Comparison of ENCODE assay signal across 17 cellular contexts in genomic region chr7:108137993-108138392, GRCh38. TPM values are rescaled to one million over a fixed set of nuclear protein-coding genes. Genes with fewer than 3 reads are reported as not detected.
A peak's percentile ranks its signal among the peaks of the same experiment; 100 is the strongest.
DNase-seq lines count a peak whose midpoint lies in the region; ATAC-seq, FAIRE-seq and TF ChIP-seq lines count a peak whose summit lies in the region.
"Had no signal": no experiment of that assay in that cellular context is flagged by ENCODE, and none has a peak within 500 bp of the region (broad histone marks: within the 10 kb centered on the region; RNA-seq: fewer than 3 reads in every experiment).

No MANE protein-coding gene starts in this region.

- no peak overlapping the region for H3K4ac ChIP-seq in neuronal stem cell (ENCODE audit: low read length)

- H3K4me1 Mint-ChIP-seq in activated CD8-positive, alpha-beta T cell treated with anti-CD3 and anti-CD28 coated beads for 36 hours (ENCODE audit: low read depth), result peaks cover 30% of the 10 kb centered on the region
- H3K4me1 Mint-ChIP-seq in activated CD8-positive, alpha-beta T cell treated with anti-CD3 and anti-CD28 coated beads, Interleukin-2, amount 10 ng/mL, durations not matched to agents 7 days and 5 days (ENCODE audit: low read depth), result peaks cover 34% of the 10 kb centered on the region
- peaks cover 18% of the 10 kb centered on the region for H3K4me1 Mint-ChIP-seq in astrocyte (ENCODE audit: low read depth, unreplicated experiment)

- CTCF ChIA-PET in activated CD8-positive, alpha-beta T cell treated with anti-CD3 and anti-CD28 coated beads for 36 hours (lab: Charles Lee), result interaction anchor here (0.9 to 4.1 kb wide), 5 partner anchors 8 to 358 kb away, joined by 3 to 37 read pairs (median 4); no protein-coding TSS in a partner anchor
- CTCF ChIA-PET in activated CD8-positive, alpha-beta T cell treated with anti-CD3 and anti-CD28 coated beads, Interleukin-2, amount 10 ng/mL, durations not matched to agents 7 days and 5 days (lab: Charles Lee), result interaction anchor here (1.0 to 1.2 kb wide), 2 partner anchors 8 to 24 kb away, joined by 3 to 7 read pairs; no protein-coding TSS in a partner anchor

- H3K27ac Mint-ChIP-seq in activated CD8-positive, alpha-beta T cell treated with anti-CD3 and anti-CD28 coated beads for 36 hours, result peak overlapping the region; percentile 3
- H3K27ac Mint-ChIP-seq in activated CD8-positive, alpha-beta T cell treated with anti-CD3 and anti-CD28 coated beads, Interleukin-2, amount 10 ng/mL, durations not matched to agents 7 days and 5 days, result no peak overlapping the region
- H3K27ac Mint-ChIP-seq in astrocyte (ENCODE audit: unreplicated experiment), result no peak overlapping the region
- H3K27ac Mint-ChIP-seq: H9 had no signal

- H3K4me1 ChIP-seq in astrocyte (ENCODE audit: insufficient read depth, low read length) (peaks cover 6% of the 10 kb centered on the region), neuronal stem cell (ENCODE audit: control insufficient read depth in 2 of 2, insufficient read depth in 1 of 2, low read depth in 1 of 2, low read length in 2 of 2) (peaks cover under 1% of the 10 kb centered on the region in 2 donors)

- intact Hi-C loops in activated CD8-positive, alpha-beta T cell treated with anti-CD3 and anti-CD28 coated beads for 36 hours (cut with micrococcal nuclease), result no loop called here

- TF ChIP-seq CTCF in activated CD8-positive, alpha-beta T cell treated with anti-CD3 and anti-CD28 coated beads for 36 hours (IDR thresholded peaks at IDR 0.05), result no peak
- TF ChIP-seq CTCF in astrocyte (IDR thresholded peaks at IDR 0.05; ENCODE audit: insufficient read depth, low read depth, low read length), result no peak

- H3K4me3 ChIP-seq in astrocyte (ENCODE audit: insufficient read depth, low read depth, low read length), result no peak overlapping the region
- H3K4me3 ChIP-seq in neuronal stem cell (ENCODE audit: low read length in 2 of 2), result no peak overlapping the region
- H3K4me3 ChIP-seq: BLaER1 had no signal

- H3K9ac ChIP-seq in astrocyte (ENCODE audit: low read length) (no peak overlapping the region), neuronal stem cell (ENCODE audit: low read depth, low read length, poor library complexity) (no peak overlapping the region)
- H3K9ac ChIP-seq: BLaER1 had no signal

- no peak overlapping the region for H4K91ac ChIP-seq in neuronal stem cell (ENCODE audit: low read depth, low read length, poor library complexity)

- H3K36me3 ChIP-seq in astrocyte (ENCODE audit: insufficient read depth, low read length) (no peaks in the 10 kb centered on the region), neuronal stem cell (replicated peaks in 1 of 2; ENCODE audit: control insufficient read depth in 2 of 2, insufficient read depth in 2 of 2, low read length in 2 of 2) (no peaks in the 10 kb centered on the region)
- H3K36me3 ChIP-seq: BLaER1 had no signal

- H3K27ac ChIP-seq in astrocyte (ENCODE audit: low read depth, low read length) (no peak overlapping the region), neuronal stem cell (replicated peaks; ENCODE audit: low read length) (no peak overlapping the region)
- H3K27ac ChIP-seq: BLaER1 had no signal

- H2BK15ac ChIP-seq in neuronal stem cell (ENCODE audit: low read length), result no peak overlapping the region

- peak; percentile 17 for ATAC-seq in activated CD8-positive, alpha-beta T cell treated with anti-CD3 and anti-CD28 coated beads for 36 hours
- no peak for ATAC-seq in activated CD8-positive, alpha-beta T cell treated with anti-CD3 and anti-CD28 coated beads, Interleukin-2, amount 10 ng/mL, durations not matched to agents 7 days and 5 days
- ATAC-seq in GM19395 (IDR thresholded peaks at IDR 0.05; ENCODE audit: unreplicated experiment) (no peak), GM18870 (IDR thresholded peaks at IDR 0.05; ENCODE audit: unreplicated experiment) (no peak), GM19035 (IDR thresholded peaks at IDR 0.05; ENCODE audit: unreplicated experiment) (no peak)
- ATAC-seq: HepG2 had no signal

- no peak overlapping the region for H2AFZ ChIP-seq in astrocyte (ENCODE audit: low read depth, low read length)
- H2AFZ ChIP-seq in neuronal stem cell (ENCODE audit: low read length), result no peak overlapping the region

- H3K27me3 Mint-ChIP-seq in activated CD8-positive, alpha-beta T cell treated with anti-CD3 and anti-CD28 coated beads for 36 hours, result peaks cover 9% of the 10 kb centered on the region
- H3K27me3 Mint-ChIP-seq in activated CD8-positive, alpha-beta T cell treated with anti-CD3 and anti-CD28 coated beads, Interleukin-2, amount 10 ng/mL, durations not matched to agents 7 days and 5 days (ENCODE audit: low read depth), result no peaks in the 10 kb centered on the region
- peaks cover 13% of the 10 kb centered on the region for H3K27me3 Mint-ChIP-seq in astrocyte (ENCODE audit: low read depth, unreplicated experiment)

- FAIRE-seq in astrocyte (lab: Jason Lieb, UNC), result peak; percentile 13
- FAIRE-seq: HepG2, HTR-8/SVneo had no signal

- peaks cover 2% of the 10 kb centered on the region for H3K36me3 Mint-ChIP-seq in activated CD8-positive, alpha-beta T cell treated with anti-CD3 and anti-CD28 coated beads for 36 hours (ENCODE audit: low read depth)
- peaks cover 7% of the 10 kb centered on the region for H3K36me3 Mint-ChIP-seq in activated CD8-positive, alpha-beta T cell treated with anti-CD3 and anti-CD28 coated beads, Interleukin-2, amount 10 ng/mL, durations not matched to agents 7 days and 5 days (ENCODE audit: low read depth)
- no peaks in the 10 kb centered on the region for H3K36me3 Mint-ChIP-seq in astrocyte (ENCODE audit: low read depth, unreplicated experiment)

- WGBS in neuronal stem cell (ENCODE audit: extremely low coverage in 2 of 2, insufficient read length in 2 of 2, insufficient replicate concordance in 1 of 2), 2 donors, result no CpG with 5 or more reads among the region's 4 CpGs

- POLR2A ChIA-PET in activated CD8-positive, alpha-beta T cell treated with anti-CD3 and anti-CD28 coated beads for 36 hours (lab: Charles Lee), result no interaction called here
- POLR2A ChIA-PET in activated CD8-positive, alpha-beta T cell treated with anti-CD3 and anti-CD28 coated beads, Interleukin-2, amount 10 ng/mL, durations not matched to agents 7 days and 5 days (lab: Charles Lee), result no interaction called here

- no peaks in the 10 kb centered on the region for H4K20me1 ChIP-seq in astrocyte (ENCODE audit: insufficient read depth, low read length)
- H4K20me1 ChIP-seq: BLaER1 had no signal

- no peak overlapping the region for H3K4me3 Mint-ChIP-seq in activated CD8-positive, alpha-beta T cell treated with anti-CD3 and anti-CD28 coated beads for 36 hours
- no peak overlapping the region for H3K4me3 Mint-ChIP-seq in activated CD8-positive, alpha-beta T cell treated with anti-CD3 and anti-CD28 coated beads, Interleukin-2, amount 10 ng/mL, durations not matched to agents 7 days and 5 days
- H3K4me3 Mint-ChIP-seq in astrocyte (ENCODE audit: unreplicated experiment), result no peak overlapping the region
- H3K4me3 Mint-ChIP-seq: H9 had no signal

- H3K23ac ChIP-seq in neuronal stem cell (ENCODE audit: low read depth, low read length, poor library complexity), result no peak overlapping the region

- H3K9me3 ChIP-seq in astrocyte (ENCODE audit: insufficient read depth, low read depth, low read length) (peaks cover 4% of the 10 kb centered on the region), neuronal stem cell (replicated peaks in 1 of 2; ENCODE audit: control insufficient read depth in 2 of 2, insufficient read depth in 1 of 2, low read depth in 1 of 2, low read length in 2 of 2) (no peaks in the 10 kb centered on the region)
- H3K9me3 ChIP-seq: BLaER1 had no signal

- H3K79me2 ChIP-seq in astrocyte (ENCODE audit: insufficient read depth, low read length), result no peaks in the 10 kb centered on the region

- H3K27me3 ChIP-seq in astrocyte (ENCODE audit: insufficient read depth, low read length) (no peaks in the 10 kb centered on the region), neuronal stem cell (ENCODE audit: control insufficient read depth in 3 of 3, insufficient read depth in 3 of 3, low read depth in 1 of 3, low read length in 3 of 3) (no peaks in the 10 kb centered on the region)
- H3K27me3 ChIP-seq: BLaER1 had no signal

- DNase-seq in activated CD8-positive, alpha-beta T cell treated with anti-CD3 and anti-CD28 coated beads for 36 hours, result no peak
- no peak for DNase-seq in activated CD8-positive, alpha-beta T cell treated with anti-CD3 and anti-CD28 coated beads, Interleukin-2, amount 10 ng/mL, durations not matched to agents 7 days and 5 days
- DNase-seq in astrocyte (ENCODE audit: low read depth) (no peak), neuronal stem cell (ENCODE audit: low spot score) (no peak)
- DNase-seq: 8988T, AML-193, Calu3, DMS 273 treated with DMSO at 0.1 percent for 48 hours, GOT3, H9 had no signal

- H2AK5ac ChIP-seq in neuronal stem cell (ENCODE audit: low read depth, low read length), result no peak overlapping the region

- no peak overlapping the region for H3K4me2 ChIP-seq in astrocyte (ENCODE audit: low read length)
- no peak overlapping the region for H3K4me2 ChIP-seq in neuronal stem cell (ENCODE audit: insufficient read depth, low read length, poor library complexity, severe bottlenecking)
- H3K4me2 ChIP-seq: BLaER1 had no signal

- no peak overlapping the region for H3K14ac ChIP-seq in neuronal stem cell (ENCODE audit: low read length)

- no peaks in the 10 kb centered on the region for H3K9me3 Mint-ChIP-seq in activated CD8-positive, alpha-beta T cell treated with anti-CD3 and anti-CD28 coated beads for 36 hours
- peaks cover 5% of the 10 kb centered on the region for H3K9me3 Mint-ChIP-seq in activated CD8-positive, alpha-beta T cell treated with anti-CD3 and anti-CD28 coated beads, Interleukin-2, amount 10 ng/mL, durations not matched to agents 7 days and 5 days (ENCODE audit: insufficient read depth)
- no peaks in the 10 kb centered on the region for H3K9me3 Mint-ChIP-seq in astrocyte (ENCODE audit: unreplicated experiment)

- H3K18ac ChIP-seq in neuronal stem cell (ENCODE audit: low read length), result peak overlapping the region; percentile 32

- no peak overlapping the region for H2BK12ac ChIP-seq in neuronal stem cell (ENCODE audit: low read length)

- H3K79me1 ChIP-seq in neuronal stem cell (ENCODE audit: low read depth, low read length), result no peaks in the 10 kb centered on the region

- no peak overlapping the region for H2BK120ac ChIP-seq in neuronal stem cell (ENCODE audit: low read depth, low read length)

- H2BK5ac ChIP-seq in neuronal stem cell (ENCODE audit: low read length), result no peak overlapping the region

- H4K8ac ChIP-seq in neuronal stem cell (ENCODE audit: low read depth, low read length), result no peak overlapping the region

RNA-seq across cellular contexts. Expression of gene LAMB4, which starts 7.8 kb away (rescaled TPM):
- not detected for total RNA-seq in activated CD8-positive, alpha-beta T cell treated with anti-CD3 and anti-CD28 coated beads for 36 hours
- total RNA-seq in activated CD8-positive, alpha-beta T cell treated with anti-CD3 and anti-CD28 coated beads, Interleukin-2, amount 10 ng/mL, durations not matched to agents 7 days and 5 days, result not detected
- 0.16 and 0.41 TPM in 2 replicates for total RNA-seq in astrocyte
- polyA plus RNA-seq in neuronal stem cell (2013, experiment 1 of 2), result 0.01 TPM
- 0.01 TPM for polyA plus RNA-seq in neuronal stem cell (2013, experiment 2 of 2)
- total RNA-seq: Calu3, Daoy, H9, HepG2 had no signal
